ENCODE assay signal across 21 cellular contexts in the genomic region with DNA sequence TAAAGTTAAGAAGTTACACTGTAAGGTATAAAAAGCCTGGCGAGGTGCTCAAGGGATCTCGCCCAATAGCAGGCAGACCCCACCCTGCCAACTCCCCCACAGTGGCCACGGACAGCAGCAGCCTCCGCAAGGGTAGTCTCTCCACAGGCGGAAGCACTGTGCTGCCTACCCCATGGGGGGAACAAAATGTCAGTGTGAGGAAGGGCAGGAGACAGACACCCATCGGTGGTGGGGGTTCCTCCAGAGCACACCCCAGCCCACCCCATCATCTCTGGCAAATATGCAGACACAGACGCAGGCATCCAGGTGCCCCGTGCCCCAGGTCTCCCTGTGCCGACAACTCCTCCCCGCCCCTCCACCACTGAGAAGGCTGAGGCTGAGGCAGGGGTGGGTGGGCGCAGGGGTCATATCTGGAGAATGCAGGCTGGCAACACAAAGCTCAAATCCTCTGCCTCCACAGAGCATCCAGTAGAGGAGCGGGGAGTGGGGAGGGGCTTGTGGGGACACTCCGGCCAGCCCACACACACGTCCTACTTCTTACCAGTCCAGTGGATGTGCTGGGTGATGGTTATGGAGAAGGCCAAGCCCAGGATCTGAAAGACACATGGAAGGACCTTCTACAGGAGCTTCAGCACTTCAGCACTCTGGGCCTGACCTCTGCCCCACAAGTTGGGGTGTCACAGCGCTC.
DNase-seq lines count a peak whose midpoint lies in the region; ATAC-seq and TF ChIP-seq lines count a peak whose summit lies in the region.
"Had no signal": no experiment of that assay in that cellular context is flagged by ENCODE, and none has a peak within 500 bp of the region (broad histone marks: within the 10 kb centered on the region; RNA-seq: fewer than 3 reads in every experiment).

No MANE protein-coding gene starts in this region.

- ATAC-seq in HCT116 (no peak), sciatic nerve (no peak)
- ATAC-seq: gastroesophageal sphincter had no signal

- H4K20me1 ChIP-seq in HCT116 (ENCODE audit: insufficient read depth), result no peaks in the 10 kb centered on the region
- no peaks in the 10 kb centered on the region for H4K20me1 ChIP-seq in mammary epithelial cell (ENCODE audit: insufficient read depth, low read length)

- POLR2A ChIA-PET in HCT116 (lab: Charles Lee), result no interaction called here

- H3K9me3 ChIP-seq in HCT116 (ENCODE audit: control insufficient read depth in 1 of 2, insufficient read depth in 1 of 2, low read depth in 1 of 2, low read length in 2 of 2), result no peaks in the 10 kb centered on the region
- H3K9me3 ChIP-seq in mammary epithelial cell (replicated peaks; ENCODE audit: insufficient read depth, low read length), result no peaks in the 10 kb centered on the region
- H3K9me3 ChIP-seq: gastroesophageal sphincter, HAP-1, prostate gland had no signal

- H3K27ac ChIP-seq in ACC112 (ENCODE audit: low read depth, low read length) (peak overlapping the region; percentile 68), HCT116 (ENCODE audit: low read depth, low read length) (peak overlapping the region; percentile 26), mammary epithelial cell (ENCODE audit: insufficient read depth, low read depth, low read length) (peak overlapping the region; percentile 5)
- H3K27ac ChIP-seq: gastroesophageal sphincter, neural progenitor cell, prostate gland had no signal

- no peaks in the 10 kb centered on the region for H3K36me3 ChIP-seq in ACC112 (ENCODE audit: insufficient read depth, low read length)
- no peaks in the 10 kb centered on the region for H3K36me3 ChIP-seq in HCT116 (ENCODE audit: control insufficient read depth in 1 of 2, insufficient read depth in 2 of 2, low read length in 2 of 2)
- no peaks in the 10 kb centered on the region for H3K36me3 ChIP-seq in mammary epithelial cell (ENCODE audit: insufficient read depth, low read length)
- H3K36me3 ChIP-seq: gastroesophageal sphincter, HAP-1, neural progenitor cell, prostate gland had no signal

- CTCF ChIA-PET in HCT116 (lab: Charles Lee) (no interaction called here), mammary epithelial cell (lab: Charles Lee; ENCODE audit: low non-redundant PET) (no interaction called here)

- BruUV-seq in HCT116 (replicated peaks; lab: Mats Ljungman, UMichigan) (no TSS peak), mammary epithelial cell (replicated peaks; lab: Mats Ljungman, UMichigan) (no TSS peak)

- TF ChIP-seq CTCF in HCT116 (IDR thresholded peaks at IDR 0.05 in 2 of 3, conservative IDR thresholded peaks at IDR 0.05 in 1 of 3; ENCODE audit: borderline replicate concordance in 1 of 3, insufficient read depth in 1 of 3, low read depth in 2 of 3, low read length in 2 of 3) (no peak), mammary epithelial cell (conservative IDR thresholded peaks at IDR 0.05 in 1 of 2, IDR thresholded peaks at IDR 0.05 in 1 of 2; ENCODE audit: extremely low read depth in 1 of 2, insufficient read depth in 1 of 2, low read depth in 1 of 2, low read length in 2 of 2) (no peak)

- no peak overlapping the region for H2AFZ ChIP-seq in ACC112 (ENCODE audit: low read length, unreplicated experiment)
- no peak overlapping the region for H2AFZ ChIP-seq in HCT116 (ENCODE audit: low read depth, low read length, poor library complexity, severe bottlenecking)
- peak overlapping the region; percentile 74 for H2AFZ ChIP-seq in mammary epithelial cell (ENCODE audit: low read depth, low read length)
- H2AFZ ChIP-seq: neural progenitor cell had no signal

- intact Hi-C loops in HCT116 (cut with micrococcal nuclease) (no loop called here), mammary epithelial cell (cut with micrococcal nuclease) (no loop called here), sciatic nerve (cut with DNase I) (no loop called here)

- 95% methylated on average over 14 of the region's 15 CpGs for WGBS in mammary epithelial cell (ENCODE audit: low coverage, missing lambda C conversion rate)

- H3K27me3 ChIP-seq in ACC112 (ENCODE audit: insufficient read depth, low read length) (no peaks in the 10 kb centered on the region), HCT116 (ENCODE audit: insufficient read depth, low read length) (no peaks in the 10 kb centered on the region), mammary epithelial cell (ENCODE audit: insufficient read depth, low read length) (no peaks in the 10 kb centered on the region)
- H3K27me3 ChIP-seq: gastroesophageal sphincter, neural progenitor cell had no signal

- H3K4me3 ChIP-seq in ACC112 (ENCODE audit: low read depth, low read length) (no peak overlapping the region), HCT116 (replicated peaks in 1 of 2; ENCODE audit: low read depth in 1 of 2, low read length in 2 of 2) (peak overlapping the region in 1 of 2 experiments; percentile 2; a peak in 1 of 4 replicates), mammary epithelial cell (replicated peaks in 1 of 3; ENCODE audit: insufficient read depth in 1 of 3, low read depth in 2 of 3, low read length in 3 of 3) (no peak overlapping the region)
- H3K4me3 ChIP-seq: gastroesophageal sphincter, HAP-1, lung, neural progenitor cell, prostate gland, skin epidermis had no signal

- no peaks in the 10 kb centered on the region for H3K79me2 ChIP-seq in ACC112 (ENCODE audit: control insufficient read depth, insufficient read depth, low read length, unreplicated experiment)
- H3K79me2 ChIP-seq in HCT116 (ENCODE audit: insufficient read depth, low read length), result no peaks in the 10 kb centered on the region
- H3K79me2 ChIP-seq in mammary epithelial cell (ENCODE audit: insufficient read depth, low read length), result no peaks in the 10 kb centered on the region

- no peaks in the 10 kb centered on the region for H3K9me2 ChIP-seq in HCT116 (ENCODE audit: insufficient read depth)

- in situ Hi-C loops in mammary epithelial cell (cut with MboI; ENCODE audit: low sequenced_read_pairs in 2 of 2), result no loop called here

- dilution Hi-C loops in mammary epithelial cell (cut with HindIII; ENCODE audit: low sequenced_read_pairs), result no loop called here

- DNase-seq in HCT116 (ENCODE audit: low read depth, low spot score), result no peak
- DNase-seq in mammary epithelial cell, result no peak
- DNase-seq in sciatic nerve (ENCODE audit: low spot score), result peak; percentile 51
- no peak for DNase-seq in activated naive CD4-positive, alpha-beta T cell treated with Interleukin-2 at 50 U/mL for 16 hours
- DNase-seq in NCI-H82 (lab: John Stamatoyannopoulos, UW), result no peak
- DNase-seq in activated CD4-positive, alpha-beta T cell treated with anti-CD3 and anti-CD28 coated beads for 48 hours, result no peak
- DNase-seq: activated CD4-positive, CD25-positive, alpha-beta regulatory T cell treated with anti-CD3 and anti-CD28 coated beads, Interleukin-2, amount 50 U/mL, for 72 hours; aorta; central memory CD4-positive, alpha-beta T cell; dermis blood vessel endothelial cell; hypothalamus; NCI-H1417; NCI-H774; stimulated activated CD4-positive, alpha-beta T cell treated with anti-CD3 and anti-CD28 coated beads, Interleukin-2, amount 100 ng/mL, for 24 hours had no signal

- no peak for TF ChIP-seq POLR2A in HCT116 (IDR thresholded peaks at IDR 0.05; ENCODE audit: borderline replicate concordance, extremely low read depth, insufficient read depth, insufficient read length)

- H3K4me2 ChIP-seq in HCT116 (ENCODE audit: low read length) (peak overlapping the region; percentile 73), mammary epithelial cell (ENCODE audit: insufficient read depth, low read depth, low read length) (no peak overlapping the region)
- H3K4me2 ChIP-seq: neural progenitor cell had no signal

- no peak for TF ChIP-seq RAD21 in HCT116 (IDR thresholded peaks at IDR 0.05; ENCODE audit: low read depth)

- RAD21 ChIA-PET in HCT116 (lab: Charles Lee; ENCODE audit: low non-redundant PET in 1 of 2, low total read pairs in 2 of 2, uncharacterized antibody in 2 of 2, unreplicated experiment in 2 of 2), result no interaction called here

- H3K4me1 ChIP-seq in ACC112 (ENCODE audit: control insufficient read depth, insufficient read depth, low read length, unreplicated experiment) (peaks cover 24% of the 10 kb centered on the region), HCT116 (ENCODE audit: control insufficient read depth in 1 of 2, insufficient read depth in 2 of 2, low read length in 2 of 2) (peaks cover 6 to 23% of the 10 kb centered on the region in 2 experiments), mammary epithelial cell (ENCODE audit: insufficient read depth, low read length) (peaks cover 7% of the 10 kb centered on the region)
- H3K4me1 ChIP-seq: gastroesophageal sphincter, neural progenitor cell, prostate gland had no signal

- H3K9ac ChIP-seq in HCT116 (ENCODE audit: low read length), result no peak overlapping the region
- no peak overlapping the region for H3K9ac ChIP-seq in mammary epithelial cell (ENCODE audit: insufficient read depth, low read length)
- H3K9ac ChIP-seq: neural progenitor cell had no signal

TF ChIP-seq in HCT116, 20 proteins besides CTCF, POLR2A, EP300 and RAD21 (continues in another document):
- TF ChIP-seq CBX3 (IDR thresholded peaks at IDR 0.05; ENCODE audit: low read depth) (no peak), FOSL1 (IDR thresholded peaks at IDR 0.05; ENCODE audit: low read depth) (no peak), REST (IDR thresholded peaks at IDR 0.05; ENCODE audit: low read depth) (no peak), YY1 (IDR thresholded peaks at IDR 0.05; ENCODE audit: extremely low read depth, insufficient replicate concordance, low read depth, low read length) (no peak)

Comparison
In these comparisons a context has a peak if more than half of its experiments do, and no peak if none do; other contexts are left out.
1. H3K27ac ChIP-seq: peak in every context shown above with its lines; median percentile 68 in ACC112; 26 in HCT116; 5 in mammary epithelial cell.